ENCODE assay signal across 9 cellular contexts in the genomic region with DNA sequence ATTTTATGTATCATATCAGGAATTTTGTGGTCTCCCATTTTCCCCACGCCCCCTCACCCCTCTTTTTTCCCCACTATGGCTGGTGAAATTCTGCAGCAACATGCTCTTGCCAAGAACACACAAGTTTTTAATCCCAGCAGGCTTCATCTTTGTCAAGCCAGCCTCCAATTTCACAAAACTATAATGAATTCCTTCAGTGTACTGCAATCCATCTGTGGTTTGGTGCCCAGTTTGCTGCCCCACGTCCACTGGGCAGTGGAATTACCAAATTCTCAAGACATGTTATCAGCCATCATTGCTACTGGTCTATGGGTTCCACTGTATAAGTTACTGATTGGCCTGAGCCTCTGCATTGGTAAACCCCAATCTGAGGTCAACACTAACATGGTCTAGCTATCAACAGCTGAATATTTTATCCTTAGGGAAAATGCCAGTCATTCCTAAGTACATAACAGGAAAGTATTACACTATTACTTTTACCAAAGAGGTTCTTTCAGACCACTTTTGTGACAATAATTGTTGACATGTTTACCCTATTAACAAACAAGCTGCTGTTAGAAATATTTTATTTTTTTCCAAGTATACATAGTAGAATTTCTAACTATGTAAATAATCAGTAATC. TPM values are rescaled to one million over a fixed set of nuclear protein-coding genes. Genes with fewer than 3 reads are reported as not detected.
A peak's percentile ranks its signal among the peaks of the same experiment; 100 is the strongest.
DNase-seq lines count a peak whose midpoint lies in the region; ATAC-seq and TF ChIP-seq lines count a peak whose summit lies in the region.
"Had no signal": no experiment of that assay in that cellular context is flagged by ENCODE, and none has a peak within 500 bp of the region (broad histone marks: within the 10 kb centered on the region; RNA-seq: fewer than 3 reads in every experiment).

No MANE protein-coding gene starts in this region.

- POLR2A ChIA-PET in SK-N-SH (lab: Yijun Ruan, JAX) = no interaction called here

- no peak for TF ChIP-seq CTCF in SK-N-SH (IDR thresholded peaks at IDR 0.05)
- no peak for TF ChIP-seq CTCF in adrenal gland (IDR thresholded peaks at IDR 0.05)
- no peak for TF ChIP-seq CTCF in liver (IDR thresholded peaks at IDR 0.05; ENCODE audit: low read depth, low read length, missing input control)

- 68% methylated on average over 2 of the region's 2 CpGs for WGBS in SK-N-SH (ENCODE audit: low lambda C conversion rate)
- 78 to 89% (median 85%) methylated on average over 2 of the region's 2 CpGs for WGBS in adrenal gland, 4 donors
- 91% methylated on average over 2 of the region's 2 CpGs for whole genome bisulfite sequencing in liver

- peak overlapping the region; percentile 91; the same call in 1 of the 2 replicates for H3K9ac ChIP-seq in SK-N-SH
- no peak overlapping the region for H3K9ac ChIP-seq in liver (ENCODE audit: low read depth in 1 of 2, low read length in 2 of 2)
- H3K9ac ChIP-seq in subcutaneous abdominal adipose tissue (ENCODE audit: low read length in 5 of 5) = peak overlapping the region in 3 of 5 donors; percentile 32 to 90 (median 84)

- DNase-seq in SK-N-SH = no peak
- no peak for DNase-seq in adrenal gland
- no peak for DNase-seq in effector CD4-positive, alpha-beta T cell
- no peak for DNase-seq in GOT3 (lab: John Stamatoyannopoulos, UW)
- DNase-seq: NCI-H526 treated with DMSO at 0.1 percent for 48 hours had no signal

- H4K20me1 ChIP-seq in SK-N-SH (ENCODE audit: insufficient read depth) = peaks cover 24% of the 10 kb centered on the region

- peak overlapping the region; percentile 94 to 99; a peak in 3 of 4 replicates for H3K27ac ChIP-seq in SK-N-SH (ENCODE audit: low read depth in 2 of 2, low read length in 1 of 2)
- H3K27ac ChIP-seq in adrenal gland = peak overlapping the region in 4 of 5 donors; percentile 85 to 98 (median 95)
- H3K27ac ChIP-seq in liver (ENCODE audit: low read depth in 1 of 2, low read length in 2 of 2) = peak overlapping the region; percentile 72 to 90
- peak overlapping the region; percentile 99 for H3K27ac ChIP-seq in subcutaneous abdominal adipose tissue (ENCODE audit: low read depth, low read length)

- no peak for TF ChIP-seq EP300 in SK-N-SH (IDR thresholded peaks at IDR 0.05; ENCODE audit: borderline replicate concordance in 1 of 2, low read depth in 1 of 2, low read length in 1 of 2)

- H2AFZ ChIP-seq in SK-N-SH (ENCODE audit: low read depth) = peak overlapping the region; percentile 47

- no peaks in the 10 kb centered on the region for H3K36me3 ChIP-seq in SK-N-SH (replicated peaks in 1 of 2; ENCODE audit: control insufficient read depth in 1 of 2, insufficient read depth in 2 of 2, low read length in 1 of 2)
- H3K36me3 ChIP-seq in adrenal gland (replicated peaks in 1 of 2) = no peaks in the 10 kb centered on the region
- no peaks in the 10 kb centered on the region for H3K36me3 ChIP-seq in liver (ENCODE audit: control insufficient read depth in 4 of 4, insufficient read depth in 3 of 4, low read depth in 1 of 4, low read length in 3 of 4)
- no peaks in the 10 kb centered on the region for H3K36me3 ChIP-seq in subcutaneous abdominal adipose tissue (ENCODE audit: control insufficient read depth in 5 of 5, insufficient read depth in 5 of 5, low read length in 5 of 5)

- H3K9me2 ChIP-seq in SK-N-SH = no peaks in the 10 kb centered on the region

- intact Hi-C loops in adrenal gland (cut with DNase I) = no loop called here

- CTCF ChIA-PET in SK-N-SH (lab: Yijun Ruan, JAX) = no interaction called here

- peaks cover 33% of the 10 kb centered on the region for H3K79me2 ChIP-seq in SK-N-SH (ENCODE audit: insufficient read depth)

- no peak for TF ChIP-seq POLR2A in adrenal gland (IDR thresholded peaks at IDR 0.05)

- peaks cover 12 to 13% of the 10 kb centered on the region in 2 experiments for H3K4me1 ChIP-seq in SK-N-SH (ENCODE audit: control insufficient read depth in 1 of 2, insufficient read depth in 2 of 2, low read depth in 1 of 2, low read length in 1 of 2)
- peaks cover 6 to 18% of the 10 kb centered on the region in 2 donors for H3K4me1 ChIP-seq in adrenal gland (replicated peaks in 1 of 2)
- H3K4me1 ChIP-seq in liver (ENCODE audit: control insufficient read depth in 4 of 4, insufficient read depth in 4 of 4, low read length in 3 of 4) = peaks cover 0 to 11% (median 6%) of the 10 kb centered on the region in 4 donors
- H3K4me1 ChIP-seq in subcutaneous abdominal adipose tissue (ENCODE audit: control insufficient read depth in 5 of 5, insufficient read depth in 5 of 5, low read length in 5 of 5) = peaks cover 0 to 28% (median 22%) of the 10 kb centered on the region in 5 donors

- H3K4me2 ChIP-seq in SK-N-SH = peak overlapping the region; percentile 75; the same call in 1 of the 2 replicates

- TF ChIP-seq RAD21 in SK-N-SH (IDR thresholded peaks at IDR 0.05; ENCODE audit: low read length) (no peak), liver (IDR thresholded peaks at IDR 0.05) (no peak)

- ATAC-seq in SK-N-SH treated with all-trans-retinoic acid at 6 μM for 48 hours = no peak
- ATAC-seq in HG02763 (IDR thresholded peaks at IDR 0.05; ENCODE audit: unreplicated experiment) = no peak

- peaks cover 16% of the 10 kb centered on the region for H3F3A ChIP-seq in SK-N-SH (replicated peaks; ENCODE audit: insufficient read depth)

- H3K4me3 ChIP-seq in SK-N-SH (ENCODE audit: low read depth in 2 of 2, low read length in 1 of 2) = no peak overlapping the region
- no peak overlapping the region for H3K4me3 ChIP-seq in adrenal gland
- no peak overlapping the region for H3K4me3 ChIP-seq in liver (ENCODE audit: low read depth in 1 of 3, low read length in 3 of 3)
- peak overlapping the region in 1 of 5 donors; percentile 18 for H3K4me3 ChIP-seq in subcutaneous abdominal adipose tissue (ENCODE audit: low read depth in 1 of 5, low read length in 5 of 5)

- H3K27me3 ChIP-seq in SK-N-SH (ENCODE audit: insufficient read depth) (no peaks in the 10 kb centered on the region), adrenal gland (no peaks in the 10 kb centered on the region), liver (ENCODE audit: control insufficient read depth in 4 of 4, insufficient read depth in 4 of 4, low read length in 3 of 4) (no peaks in the 10 kb centered on the region), subcutaneous abdominal adipose tissue (ENCODE audit: control insufficient read depth in 5 of 5, insufficient read depth in 4 of 5, low read length in 5 of 5) (no peaks in the 10 kb centered on the region)

- no peaks in the 10 kb centered on the region for H3K9me3 ChIP-seq in SK-N-SH
- H3K9me3 ChIP-seq in adrenal gland (replicated peaks in 1 of 3) = no peaks in the 10 kb centered on the region
- no peaks in the 10 kb centered on the region for H3K9me3 ChIP-seq in liver (ENCODE audit: control insufficient read depth in 4 of 4, low read length in 3 of 4)
- H3K9me3 ChIP-seq in subcutaneous abdominal adipose tissue (ENCODE audit: control insufficient read depth in 5 of 5, low read length in 5 of 5) = no peaks in the 10 kb centered on the region

TF ChIP-seq in SK-N-SH, 30 proteins besides CTCF, POLR2A, EP300 and RAD21:
- TF ChIP-seq RCOR1 (IDR thresholded peaks at IDR 0.05; ENCODE audit: low read length) (no peak), NRF1 (IDR thresholded peaks at IDR 0.05; ENCODE audit: low read depth, low read length) (no peak), GATA2 (CRISPR knock-in tag; IDR thresholded peaks at IDR 0.05) (no peak), POLR2AphosphoS5 (IDR thresholded peaks at IDR 0.05; ENCODE audit: low read depth, low read length) (no peak), JUND (IDR thresholded peaks at IDR 0.05) (no peak), TCF12 (IDR thresholded peaks at IDR 0.05) (peak; percentile 20; the same call in 1 of the 2 replicates)

TF ChIP-seq in SK-N-SH treated with all-trans-retinoic acid at 6 μM for 48 hours, 23 proteins besides CTCF, POLR2A, EP300 and RAD21 (continues in another document):
- TF ChIP-seq RARB (CRISPR knock-in tag; IDR thresholded peaks at IDR 0.05) (no peak), ZFP3 (CRISPR knock-in tag; IDR thresholded peaks at IDR 0.05) (no peak), ZNF565 (CRISPR knock-in tag; conservative IDR thresholded peaks at IDR 0.05; ENCODE audit: low read depth) (no peak)

TF ChIP-seq in liver, 16 proteins besides CTCF, POLR2A, EP300 and RAD21 (continues in another document):
- no peak for TF ChIP-seq HNF4A (conservative IDR thresholded peaks at IDR 0.05)
- TF ChIP-seq, protein P1, sequence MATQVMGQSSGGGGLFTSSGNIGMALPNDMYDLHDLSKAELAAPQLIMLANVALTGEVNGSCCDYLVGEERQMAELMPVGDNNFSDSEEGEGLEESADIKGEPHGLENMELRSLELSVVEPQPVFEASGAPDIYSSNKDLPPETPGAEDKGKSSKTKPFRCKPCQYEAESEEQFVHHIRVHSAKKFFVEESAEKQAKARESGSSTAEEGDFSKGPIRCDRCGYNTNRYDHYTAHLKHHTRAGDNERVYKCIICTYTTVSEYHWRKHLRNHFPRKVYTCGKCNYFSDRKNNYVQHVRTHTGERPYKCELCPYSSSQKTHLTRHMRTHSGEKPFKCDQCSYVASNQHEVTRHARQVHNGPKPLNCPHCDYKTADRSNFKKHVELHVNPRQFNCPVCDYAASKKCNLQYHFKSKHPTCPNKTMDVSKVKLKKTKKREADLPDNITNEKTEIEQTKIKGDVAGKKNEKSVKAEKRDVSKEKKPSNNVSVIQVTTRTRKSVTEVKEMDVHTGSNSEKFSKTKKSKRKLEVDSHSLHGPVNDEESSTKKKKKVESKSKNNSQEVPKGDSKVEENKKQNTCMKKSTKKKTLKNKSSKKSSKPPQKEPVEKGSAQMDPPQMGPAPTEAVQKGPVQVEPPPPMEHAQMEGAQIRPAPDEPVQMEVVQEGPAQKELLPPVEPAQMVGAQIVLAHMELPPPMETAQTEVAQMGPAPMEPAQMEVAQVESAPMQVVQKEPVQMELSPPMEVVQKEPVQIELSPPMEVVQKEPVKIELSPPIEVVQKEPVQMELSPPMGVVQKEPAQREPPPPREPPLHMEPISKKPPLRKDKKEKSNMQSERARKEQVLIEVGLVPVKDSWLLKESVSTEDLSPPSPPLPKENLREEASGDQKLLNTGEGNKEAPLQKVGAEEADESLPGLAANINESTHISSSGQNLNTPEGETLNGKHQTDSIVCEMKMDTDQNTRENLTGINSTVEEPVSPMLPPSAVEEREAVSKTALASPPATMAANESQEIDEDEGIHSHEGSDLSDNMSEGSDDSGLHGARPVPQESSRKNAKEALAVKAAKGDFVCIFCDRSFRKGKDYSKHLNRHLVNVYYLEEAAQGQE (IDR thresholded peaks at IDR 0.05) = no peak

RNA-seq across cellular contexts. Expression of gene PICALM, which starts 1.7 kb away (rescaled TPM):
- polyA plus RNA-seq in SK-N-SH (2012; rRNA removed) (103 and 147 TPM in 2 replicates), adrenal gland (100 to 1,000 TPM in 1 of 3 donors, 10 to 100 TPM in 2; 33.9 to 217 (median 52.8) TPM), liver (10 to 100 TPM; 19.3 to 46.8 TPM)
- polyA plus RNA-seq in SK-N-SH (2012; cell fraction: cytosol; rRNA removed) = 115 and 124 TPM in 2 replicates
- polyA plus RNA-seq in SK-N-SH (2012; cell fraction: nucleus; rRNA removed) = 63.0 and 149 TPM in 2 replicates
- total RNA-seq in adrenal gland (100 to 1,000 TPM in 7 of 8 donors, 10 to 100 TPM in 1; 96.3 to 194 (median 121) TPM), liver (100 to 1,000 TPM; 169 to 317 TPM)

Comparison
In these comparisons a context has a peak if more than half of its experiments do, and no peak if none do; other contexts are left out.
1. H3K9ac ChIP-seq: peak in SK-N-SH (single experiment) and subcutaneous abdominal adipose tissue (3 of 5); none in liver (0 of 2).
2. Peak in every context shown above with its lines, with median percentiles within 50 percentile points of each other: H3K27ac ChIP-seq.